ENCODE assay signal across 15 cellular contexts in genomic region chr13:93151277-93151676, GRCh38.
DNase-seq lines count a peak whose midpoint lies in the region; ATAC-seq, FAIRE-seq and TF ChIP-seq lines count a peak whose summit lies in the region.
"Had no signal": no experiment of that assay in that cellular context is flagged by ENCODE, and none has a peak within 500 bp of the region (broad histone marks: within the 10 kb centered on the region; RNA-seq: fewer than 3 reads in every experiment).

No MANE protein-coding gene starts in this region.

- H3K4me3 ChIP-seq in RWPE2 (ENCODE audit: severe bottlenecking), result no peak overlapping the region
- H3K4me3 ChIP-seq: GM12878, tibial artery had no signal

- no peaks in the 10 kb centered on the region for H3K27me3 Mint-ChIP-seq in activated T-cell treated with anti-CD3 and anti-CD28 coated beads, Interleukin-2, amount 50 U/mL, for 72 hours (ENCODE audit: low read depth)

- H3K27ac Mint-ChIP-seq in activated T-cell treated with anti-CD3 and anti-CD28 coated beads, Interleukin-2, amount 50 U/mL, for 72 hours, result no peak overlapping the region
- H3K27ac Mint-ChIP-seq: CD14-positive monocyte had no signal

- H3K4me3 Mint-ChIP-seq in activated T-cell treated with anti-CD3 and anti-CD28 coated beads, Interleukin-2, amount 50 U/mL, for 72 hours, result no peak overlapping the region
- H3K4me3 Mint-ChIP-seq: CD14-positive monocyte, neural crest cell had no signal

- peak; percentile 88 to 94 for ATAC-seq in activated T-cell treated with anti-CD3 and anti-CD28 coated beads, Interleukin-2, amount 50 U/mL, for 72 hours (replicated peaks in 1 of 2)
- peak; percentile 92 for ATAC-seq in RWPE2 (ENCODE audit: low read depth)
- ATAC-seq in HG03442 (IDR thresholded peaks at IDR 0.05; ENCODE audit: unreplicated experiment), result no peak
- no peak for ATAC-seq in HG03025 (IDR thresholded peaks at IDR 0.05; ENCODE audit: low FRiP score, unreplicated experiment)
- ATAC-seq: GM12878 had no signal

- H3K27me3 ChIP-seq in RWPE2 (ENCODE audit: insufficient read depth, poor library complexity, severe bottlenecking), result no peaks in the 10 kb centered on the region
- H3K27me3 ChIP-seq: tibial artery had no signal

- H3K36me3 ChIP-seq in RWPE2 (ENCODE audit: low read depth), result no peaks in the 10 kb centered on the region
- H3K36me3 ChIP-seq: tibial artery had no signal

- H3K36me3 Mint-ChIP-seq in activated T-cell treated with anti-CD3 and anti-CD28 coated beads, Interleukin-2, amount 50 U/mL, for 72 hours (ENCODE audit: insufficient read depth in 2 of 2), result no peaks in the 10 kb centered on the region
- H3K36me3 Mint-ChIP-seq: CD14-positive monocyte had no signal

- H3K4me1 ChIP-seq in RWPE2 (ENCODE audit: insufficient read depth, poor library complexity, severe bottlenecking), result peaks cover 10% of the 10 kb centered on the region
- H3K4me1 ChIP-seq: tibial artery had no signal

- no peaks in the 10 kb centered on the region for H3K9me3 ChIP-seq in RWPE2 (ENCODE audit: severe bottlenecking)
- H3K9me3 ChIP-seq: tibial artery had no signal

- no peak for FAIRE-seq in urothelium cell line (lab: Jason Lieb, UNC)
- FAIRE-seq: GM12878 had no signal

- TF ChIP-seq CTCF in RWPE2 (IDR thresholded peaks at IDR 0.05; ENCODE audit: poor library complexity, severe bottlenecking), result no peak

- no peak overlapping the region for H3K27ac ChIP-seq in RWPE2 (ENCODE audit: poor library complexity, severe bottlenecking)
- H3K27ac ChIP-seq: KMS-11, tibial artery had no signal

- H3K9me3 Mint-ChIP-seq in activated T-cell treated with anti-CD3 and anti-CD28 coated beads, Interleukin-2, amount 50 U/mL, for 72 hours, result peaks cover 2 to 5% of the 10 kb centered on the region in 2 donors
- H3K9me3 Mint-ChIP-seq: neural crest cell had no signal

- H3K4me1 Mint-ChIP-seq in activated T-cell treated with anti-CD3 and anti-CD28 coated beads, Interleukin-2, amount 50 U/mL, for 72 hours (ENCODE audit: low read depth), result peaks cover 10% of the 10 kb centered on the region

- no peak for DNase-seq in activated T-cell treated with anti-CD3 and anti-CD28 coated beads, Interleukin-2, amount 50 U/mL, for 72 hours
- DNase-seq in activated T-cell treated with anti-CD3 and anti-CD28 coated beads for 4 hours (no peak), RWPE2 (ENCODE audit: low spot score) (no peak), fibroblast of the conjunctiva (ENCODE audit: low read depth) (peak; percentile 70), urothelium cell line (ENCODE audit: low spot score) (peak; percentile 13), activated gamma-delta T cell (lab: John Stamatoyannopoulos, UW) (no peak)
- DNase-seq: activated T-cell treated with anti-CD3 and anti-CD28 coated beads, Interleukin-2, amount 50 U/mL, for 1 hour; stimulated activated CD4-positive, alpha-beta T cell treated with anti-CD3 and anti-CD28 coated beads, Interleukin-2, amount 100 ng/mL, for 48 hours; tibial artery had no signal

Comparison
In these comparisons a context has a peak if more than half of its experiments do, and no peak if none do; other contexts are left out.
1. ATAC-seq: peak in activated T-cell treated with anti-CD3 and anti-CD28 coated beads, Interleukin-2, amount 50 U/mL, for 72 hours (2 of 2) and RWPE2 (single experiment); none in HG03442 (single experiment) and HG03025 (single experiment).
2. DNase-seq: peak in fibroblast of the conjunctiva (single experiment) and urothelium cell line (single experiment); none in activated T-cell treated with anti-CD3 and anti-CD28 coated beads, Interleukin-2, amount 50 U/mL, for 72 hours (0 of 2), activated T-cell treated with anti-CD3 and anti-CD28 coated beads for 4 hours (single experiment), RWPE2 (single experiment) and activated gamma-delta T cell (single experiment).